ENCODE assay signal across 22 cellular contexts in genomic region chr11:9784602-9785315, GRCh38.
DNase-seq lines count a peak whose midpoint lies in the region; ATAC-seq and TF ChIP-seq lines count a peak whose summit lies in the region.
"Had no signal": no experiment of that assay in that cellular context is flagged by ENCODE, and none has a peak within 500 bp of the region (broad histone marks: within the 10 kb centered on the region; RNA-seq: fewer than 3 reads in every experiment).

No MANE protein-coding gene starts in this region.

- peaks cover 9% of the 10 kb centered on the region for H3K79me1 ChIP-seq in mesenchymal stem cell (replicated peaks; ENCODE audit: low read length, poor library complexity, severe bottlenecking)

- no peak overlapping the region for H2BK12ac ChIP-seq in mesenchymal stem cell (ENCODE audit: low read length in 2 of 2)

- no peak overlapping the region for H3K23ac ChIP-seq in mesenchymal stem cell (ENCODE audit: low read length in 2 of 2)

- H3K36me3 ChIP-seq in mesenchymal stem cell (ENCODE audit: control insufficient read depth in 1 of 2, insufficient read depth in 2 of 2, low read depth in 1 of 2, low read length in 2 of 2), result peaks cover 41 to 79% of the 10 kb centered on the region in 2 experiments

- intact Hi-C loops in Right ventricle myocardium inferior (cut with DNase I) (no loop called here), cardiac septum (cut with DNase I) (no loop called here)

- H3K9ac ChIP-seq in mesenchymal stem cell (ENCODE audit: low read length), result peak overlapping the region; percentile 1

- no peaks in the 10 kb centered on the region for H3K9me3 ChIP-seq in mesenchymal stem cell (ENCODE audit: control insufficient read depth, low read length)
- H3K9me3 ChIP-seq: MG63, SJCRH30 had no signal

- H3K27ac ChIP-seq in mesenchymal stem cell (ENCODE audit: low read length, poor library complexity, severe bottlenecking), result no peak overlapping the region
- H3K27ac ChIP-seq: epithelial cell of prostate, HL-60, SJCRH30 had no signal

- H2AK5ac ChIP-seq in mesenchymal stem cell (ENCODE audit: low read length, severe bottlenecking), result peak overlapping the region; percentile 31

- ATAC-seq in Right ventricle myocardium inferior (peak; percentile 76), GM19467 (IDR thresholded peaks at IDR 0.05; ENCODE audit: unreplicated experiment) (no peak), HG03432 (IDR thresholded peaks at IDR 0.05; ENCODE audit: unreplicated experiment) (no peak)

- H3K4me1 ChIP-seq in mesenchymal stem cell (ENCODE audit: control insufficient read depth, insufficient read depth, low read depth, low read length), result peaks cover 10% of the 10 kb centered on the region

- no peaks in the 10 kb centered on the region for H3K27me3 ChIP-seq in mesenchymal stem cell (ENCODE audit: control insufficient read depth in 1 of 2, insufficient read depth in 1 of 2, low read length in 2 of 2)
- H3K27me3 ChIP-seq: MG63, SJCRH30 had no signal

- peak overlapping the region; percentile 53 for H4K8ac ChIP-seq in mesenchymal stem cell (ENCODE audit: low read length)

- no peak overlapping the region for H2BK15ac ChIP-seq in mesenchymal stem cell (ENCODE audit: low read depth, poor library complexity, severe bottlenecking)

- H3K14ac ChIP-seq in mesenchymal stem cell (ENCODE audit: low read length in 2 of 2), result no peak overlapping the region

- H2BK5ac ChIP-seq in mesenchymal stem cell (ENCODE audit: low read depth, low read length, poor library complexity, severe bottlenecking), result no peak overlapping the region

- H4K91ac ChIP-seq in mesenchymal stem cell (ENCODE audit: low read length), result no peak overlapping the region

- DNase-seq in Right ventricle myocardium inferior (ENCODE audit: missing footprints) (no peak), cardiac septum (ENCODE audit: low spot score) (no peak), fibroblast of pulmonary artery (ENCODE audit: low read depth) (peak; percentile 30), mesenchymal stem cell (no peak), NCI-H345 (lab: John Stamatoyannopoulos, UW) (no peak), RKO (ENCODE audit: low spot score) (no peak)
- DNase-seq: activated CD4-positive, alpha-beta T cell treated with anti-CD3 and anti-CD28 coated beads, Interleukin-2, amount 50 U/mL, for 4 hours; activated CD8-positive, alpha-beta memory T cell treated with anti-CD3 and anti-CD28 coated beads, Interleukin-2, amount 50 U/mL, for 48 hours; activated effector memory CD4-positive, alpha-beta T cell treated with anti-CD3 and anti-CD28 coated beads, Interleukin-2, amount 50 U/mL, for 16 hours; amygdala; dermis blood vessel endothelial cell; DMS153; GDM1; MG63; NCI-H1436; NCI-H526 treated with DMSO at 0.1 percent for 48 hours; SJCRH30; stimulated activated CD4-positive, alpha-beta T cell treated with anti-CD3 and anti-CD28 coated beads, Interleukin-12 subunit alpha, Interleukin-12 subunit beta, amount 100 ng/mL, for 4 hours had no signal

- H3K4me2 ChIP-seq in mesenchymal stem cell (ENCODE audit: low read length, poor library complexity, severe bottlenecking), result no peak overlapping the region

- no peak overlapping the region for H2AFZ ChIP-seq in mesenchymal stem cell (ENCODE audit: low read depth, low read length)

- TF ChIP-seq CTCF in fibroblast of pulmonary artery (IDR thresholded peaks at IDR 0.05; ENCODE audit: low read length, missing control alignments), result no peak

- 96% methylated on average over 3 of the region's 6 CpGs for WGBS in mesenchymal stem cell

- H3K4me3 ChIP-seq in fibroblast of pulmonary artery (replicated peaks; ENCODE audit: low read depth, low read length) (no peak overlapping the region), mesenchymal stem cell (ENCODE audit: insufficient read depth in 1 of 2, low read depth in 1 of 2, low read length in 2 of 2) (no peak overlapping the region)
- H3K4me3 ChIP-seq: MG63, SJCRH30 had no signal

- peak overlapping the region in 1 of 2 experiments; percentile 47 for H3K18ac ChIP-seq in mesenchymal stem cell (ENCODE audit: low read depth in 1 of 2, low read length in 2 of 2)

- peak overlapping the region in 1 of 2 experiments; percentile 64 for H3K4ac ChIP-seq in mesenchymal stem cell (ENCODE audit: low read depth in 1 of 2, low read length in 2 of 2)

- H2BK120ac ChIP-seq in mesenchymal stem cell (ENCODE audit: low read depth, low read length), result no peak overlapping the region
